Comparison of ENCODE assay signal across 18 cellular contexts in the genomic region with DNA sequence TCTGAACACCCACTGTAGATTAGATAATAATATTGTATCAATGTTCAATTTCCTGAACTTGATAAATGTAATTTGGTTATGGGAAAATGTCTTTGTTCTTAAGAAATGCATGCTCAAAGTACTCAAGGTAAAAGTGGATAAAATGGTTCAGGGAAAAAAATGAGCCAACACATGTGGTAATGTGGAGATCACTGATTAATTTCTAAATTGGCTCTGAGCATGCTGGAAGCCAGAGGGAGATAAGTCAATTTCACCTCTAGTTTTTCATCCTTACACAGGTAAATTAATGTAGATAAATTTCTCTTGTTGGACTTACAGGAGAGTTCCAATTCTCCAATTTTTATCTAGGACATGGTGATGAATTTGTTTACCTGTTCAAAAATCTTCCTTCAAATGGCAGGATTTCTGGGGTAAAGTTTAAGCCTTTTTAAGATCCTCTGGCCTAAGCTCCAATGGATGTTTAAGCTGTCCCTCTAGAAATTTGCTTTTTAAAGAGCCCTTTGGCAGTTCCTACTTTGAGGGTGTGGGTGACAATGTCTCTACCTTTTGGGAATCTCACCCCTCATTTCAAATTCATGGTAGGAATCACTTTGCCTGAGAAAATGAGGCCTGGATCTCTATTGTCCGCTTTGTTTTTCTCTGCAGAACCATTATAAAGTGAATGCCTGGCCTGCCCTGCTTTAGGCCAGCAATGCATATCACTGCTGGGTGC. TPM values are rescaled to one million over a fixed set of nuclear protein-coding genes. Genes with fewer than 3 reads are reported as not detected.
A peak's percentile ranks its signal among the peaks of the same experiment; 100 is the strongest.
DNase-seq lines count a peak whose midpoint lies in the region; ATAC-seq and TF ChIP-seq lines count a peak whose summit lies in the region.
"Had no signal": no experiment of that assay in that cellular context is flagged by ENCODE, and none has a peak within 500 bp of the region (broad histone marks: within the 10 kb centered on the region; RNA-seq: fewer than 3 reads in every experiment).

No MANE protein-coding gene starts in this region.

- H3K18ac ChIP-seq in IMR-90 (ENCODE audit: low read depth, low read length): no peak overlapping the region; the same call in 1 of the 2 replicates

- TF ChIP-seq POLR2A in IMR-90 (IDR thresholded peaks at IDR 0.05; ENCODE audit: low read depth, low read length): no peak
- TF ChIP-seq POLR2A in erythroblast (IDR thresholded peaks at IDR 0.05; ENCODE audit: low read length): no peak

- TF ChIP-seq RAD21 in IMR-90 (IDR thresholded peaks at IDR 0.05; ENCODE audit: low read length): no peak

- CTCF ChIA-PET in IMR-90 (lab: Yijun Ruan, JAX): no interaction called here
- CTCF ChIA-PET in activated naive CD4-positive, alpha-beta T cell treated with anti-CD3 and anti-CD28 coated beads, Interleukin-2, amount 10 ng/mL, durations not matched to agents 7 days and 5 days (lab: Charles Lee): no interaction called here

- H3K56ac ChIP-seq in IMR-90 (ENCODE audit: extremely low read depth, insufficient read depth, low read length): no peak overlapping the region

- TF ChIP-seq CTCF in IMR-90 (conservative IDR thresholded peaks at IDR 0.05; ENCODE audit: low read depth, low read length) (no peak), neural progenitor cell (IDR thresholded peaks at IDR 0.05) (no peak), foreskin fibroblast (IDR thresholded peaks at IDR 0.05; ENCODE audit: low read depth, low read length) (no peak)

- no peaks in the 10 kb centered on the region for H3K79me2 ChIP-seq in neural progenitor cell (ENCODE audit: low read depth)

- H3K4me1 Mint-ChIP-seq in neural progenitor cell: peaks cover 20% of the 10 kb centered on the region
- no peaks in the 10 kb centered on the region for H3K4me1 Mint-ChIP-seq in activated naive CD4-positive, alpha-beta T cell treated with anti-CD3 and anti-CD28 coated beads, Interleukin-2, amount 10 ng/mL, durations not matched to agents 7 days and 5 days

- BruUV-seq in IMR-90 (replicated peaks; lab: Mats Ljungman, UMichigan): no TSS peak

- H3K23ac ChIP-seq in IMR-90 (ENCODE audit: low read depth, low read length): no peak overlapping the region

- DNase-seq in H7: peak; percentile 42
- no peak for DNase-seq in IMR-90
- peak; percentile 7 to 8 for DNase-seq in erythroblast (lab: John Stamatoyannopoulos, UW)
- no peak for DNase-seq in neural progenitor cell (ENCODE audit: low spot score)
- DNase-seq in activated naive CD4-positive, alpha-beta T cell treated with anti-CD3 and anti-CD28 coated beads, Interleukin-2, amount 10 ng/mL, durations not matched to agents 7 days and 5 days: no peak
- DNase-seq in foreskin fibroblast: no peak
- DNase-seq in cerebellar cortex (ENCODE audit: low spot score): no peak
- DNase-seq: DMS 273 treated with DMSO at 0.1 percent for 48 hours, GOT3, MM.1S, NCI-H1092, NCI-H2081, NCI-H748 treated with DMSO at 0.1 percent for 48 hours, T-helper 1 cell had no signal

- H3K27ac ChIP-seq in IMR-90 (ENCODE audit: insufficient read depth, low read length) (no peak overlapping the region), neural progenitor cell (peak overlapping the region; percentile 88)
- H3K27ac ChIP-seq: RWPE1 had no signal

- H4K5ac ChIP-seq in IMR-90 (ENCODE audit: low read depth, low read length): peak overlapping the region; percentile 29; the same call in 1 of the 2 replicates

- no peaks in the 10 kb centered on the region for H3K36me3 ChIP-seq in H7 (replicated peaks; ENCODE audit: control insufficient read depth, insufficient read depth, low read length)
- H3K36me3 ChIP-seq in IMR-90 (ENCODE audit: control insufficient read depth, insufficient read depth, low read length): no peaks in the 10 kb centered on the region
- H3K36me3 ChIP-seq in neural progenitor cell: no peaks in the 10 kb centered on the region

- peak overlapping the region; percentile 45; the same call in 1 of the 3 replicates for H2BK15ac ChIP-seq in IMR-90 (ENCODE audit: low read depth, low read length)

- in situ Hi-C loops in IMR-90 (cut with MboI; ENCODE audit: low sequenced_read_pairs): no loop called here

- H3K9me3 ChIP-seq in IMR-90 (ENCODE audit: control insufficient read depth, insufficient read depth, low read length) (no peaks in the 10 kb centered on the region), neural progenitor cell (ENCODE audit: low read depth) (no peaks in the 10 kb centered on the region)

- no peak overlapping the region for H3K4me3 Mint-ChIP-seq in neural progenitor cell
- no peak overlapping the region for H3K4me3 Mint-ChIP-seq in activated naive CD4-positive, alpha-beta T cell treated with anti-CD3 and anti-CD28 coated beads, Interleukin-2, amount 10 ng/mL, durations not matched to agents 7 days and 5 days
- H3K4me3 Mint-ChIP-seq: CD14-positive monocyte, IgD-negative memory B cell had no signal

- peaks cover 5% of the 10 kb centered on the region for H3K27me3 Mint-ChIP-seq in neural progenitor cell (ENCODE audit: insufficient read depth, low read depth)
- H3K27me3 Mint-ChIP-seq in activated naive CD4-positive, alpha-beta T cell treated with anti-CD3 and anti-CD28 coated beads, Interleukin-2, amount 10 ng/mL, durations not matched to agents 7 days and 5 days: no peaks in the 10 kb centered on the region
- H3K27me3 Mint-ChIP-seq: IgD-negative memory B cell had no signal

- no peaks in the 10 kb centered on the region for H3K27me3 ChIP-seq in H7 (ENCODE audit: control insufficient read depth, insufficient read depth, low read length)
- no peaks in the 10 kb centered on the region for H3K27me3 ChIP-seq in IMR-90 (ENCODE audit: control insufficient read depth, insufficient read depth, low read length)
- H3K27me3 ChIP-seq in neural progenitor cell: no peaks in the 10 kb centered on the region

- no peak overlapping the region for H3K27ac Mint-ChIP-seq in neural progenitor cell
- no peak overlapping the region for H3K27ac Mint-ChIP-seq in activated naive CD4-positive, alpha-beta T cell treated with anti-CD3 and anti-CD28 coated beads, Interleukin-2, amount 10 ng/mL, durations not matched to agents 7 days and 5 days
- H3K27ac Mint-ChIP-seq: CD14-positive monocyte, IgD-negative memory B cell had no signal

- no peak overlapping the region for H3K14ac ChIP-seq in IMR-90 (replicated peaks; ENCODE audit: low read depth, low read length)

- H3K9ac ChIP-seq in IMR-90 (ENCODE audit: low read depth, low read length) (no peak overlapping the region), neural progenitor cell (no peak overlapping the region)

- H4K8ac ChIP-seq in IMR-90 (ENCODE audit: low read depth in 2 of 2, low read length in 2 of 2): peak overlapping the region in 1 of 2 experiments; percentile 42; a peak in 1 of 4 replicates

- no peak overlapping the region for H2BK20ac ChIP-seq in IMR-90 (ENCODE audit: low read depth, low read length)

- H2AFZ ChIP-seq in IMR-90 (replicated peaks; ENCODE audit: low read length, poor library complexity): no peak overlapping the region
- peak overlapping the region; percentile 19 for H2AFZ ChIP-seq in neural progenitor cell (replicated peaks)

- peaks cover 13% of the 10 kb centered on the region for H3K9me1 ChIP-seq in IMR-90 (ENCODE audit: insufficient read depth, low read length)

- dilution Hi-C loops in IMR-90 (cut with HindIII; ENCODE audit: low sequenced_read_pairs, unreplicated experiment): no loop called here

- WGBS in IMR-90 (ENCODE audit: extremely low coverage in 2 of 2, insufficient read length in 1 of 2), 2 experiments: 50% methylated on average over 1 of the region's 1 CpG; no CpG with 5 or more reads in 1 of the 2 experiments

- H2BK5ac ChIP-seq in IMR-90 (ENCODE audit: low read depth, low read length, poor library complexity, severe bottlenecking): no peak overlapping the region

- no peaks in the 10 kb centered on the region for H4K20me1 ChIP-seq in IMR-90 (ENCODE audit: insufficient read depth, low read length)
- H4K20me1 ChIP-seq in neural progenitor cell (ENCODE audit: low read depth): no peaks in the 10 kb centered on the region

- H3K4me3 ChIP-seq in H7 (ENCODE audit: insufficient read depth, low read depth, low read length): no peak overlapping the region
- no peak overlapping the region for H3K4me3 ChIP-seq in IMR-90 (ENCODE audit: insufficient read depth, low read depth, low read length)
- no peak overlapping the region for H3K4me3 ChIP-seq in neural progenitor cell
- H3K4me3 ChIP-seq in foreskin fibroblast (ENCODE audit: low read depth in 1 of 2, low read length in 2 of 2): no peak overlapping the region

- H3K36me3 Mint-ChIP-seq in neural progenitor cell: no peaks in the 10 kb centered on the region
- no peaks in the 10 kb centered on the region for H3K36me3 Mint-ChIP-seq in activated naive CD4-positive, alpha-beta T cell treated with anti-CD3 and anti-CD28 coated beads, Interleukin-2, amount 10 ng/mL, durations not matched to agents 7 days and 5 days
- H3K36me3 Mint-ChIP-seq: CD14-positive monocyte, IgD-negative memory B cell had no signal

- POLR2A ChIA-PET in IMR-90 (lab: Charles Lee; ENCODE audit: unreplicated experiment): no interaction called here

- intact Hi-C loops in IMR-90 (cut with micrococcal nuclease): no loop called here

- H4K91ac ChIP-seq in IMR-90 (ENCODE audit: insufficient read depth, low read depth, low read length): no peak overlapping the region

- no peak overlapping the region; the same call in 1 of the 2 replicates for H2BK120ac ChIP-seq in IMR-90 (ENCODE audit: low read depth, low read length)

- H3K9me3 Mint-ChIP-seq in neural progenitor cell: no peaks in the 10 kb centered on the region
- no peaks in the 10 kb centered on the region for H3K9me3 Mint-ChIP-seq in activated naive CD4-positive, alpha-beta T cell treated with anti-CD3 and anti-CD28 coated beads, Interleukin-2, amount 10 ng/mL, durations not matched to agents 7 days and 5 days
- H3K9me3 Mint-ChIP-seq: CD14-positive monocyte, IgD-negative memory B cell had no signal

- H3K4me1 ChIP-seq in IMR-90 (ENCODE audit: control insufficient read depth, insufficient read depth, low read length) (peaks cover 15% of the 10 kb centered on the region), neural progenitor cell (peaks cover 29% of the 10 kb centered on the region)

- H3K4ac ChIP-seq in IMR-90 (ENCODE audit: low read depth, low read length): peak overlapping the region; percentile 29; the same call in 1 of the 2 replicates

- H2AK9ac ChIP-seq in IMR-90 (replicated peaks; ENCODE audit: low read depth, low read length, poor library complexity): peak overlapping the region; percentile 60

- no peaks in the 10 kb centered on the region for H3K79me1 ChIP-seq in IMR-90 (ENCODE audit: low read depth in 1 of 2, low read length in 2 of 2)

- ATAC-seq in IMR-90 (ENCODE audit: low read depth) (no peak), GM21529 (IDR thresholded peaks at IDR 0.05; ENCODE audit: unreplicated experiment) (no peak)

- H3F3A ChIP-seq in neural progenitor cell (ENCODE audit: low read depth): peaks cover 39% of the 10 kb centered on the region

- 0 out of 2 replicates have a peak overlapping the region, but pooled peaks have one; percentile 39 for H2AK5ac ChIP-seq in IMR-90 (ENCODE audit: low read depth, low read length)

- H3K4me2 ChIP-seq in IMR-90 (ENCODE audit: low read depth, low read length) (no peak overlapping the region), neural progenitor cell (no peak overlapping the region)

RNA-seq across cellular contexts. Expression of a gene that starts 8.2 kb away (rescaled TPM):
- 49.7 and 52.6 TPM in 2 replicates for total RNA-seq in H7 (2014; rRNA removed; shearing (Covaris generic))
- 46.9 and 51.8 TPM in 2 replicates for total RNA-seq in IMR-90 (2012; rRNA removed)
- polyA plus RNA-seq in IMR-90 (2012; rRNA removed): 62.0 and 67.5 TPM in 2 replicates
- polyA plus RNA-seq in IMR-90 (2012; cell fraction: cytosol; rRNA removed): 34.0 and 43.2 TPM in 2 replicates
- 18.7 and 36.6 TPM in 2 replicates for polyA plus RNA-seq in IMR-90 (2012; cell fraction: nucleus; rRNA removed; ENCODE audit: low replicate concordance)
- 39.4 and 44.4 TPM in 2 replicates for total RNA-seq in neural progenitor cell (ENCODE audit: low replicate concordance)

RNA-seq across cellular contexts. Expression of a gene that starts 10.7 kb away (rescaled TPM):
- total RNA-seq in H7 (2014; rRNA removed; shearing (Covaris generic)): 496 and 585 TPM in 2 replicates
- 1.3 and 1.4 TPM in 2 replicates for total RNA-seq in IMR-90 (2012; rRNA removed)
- 1.9 TPM in 2 replicates for polyA plus RNA-seq in IMR-90 (2012; rRNA removed)
- 0.76 and 1.1 TPM in 2 replicates for polyA plus RNA-seq in IMR-90 (2012; cell fraction: cytosol; rRNA removed)
- polyA plus RNA-seq in IMR-90 (2012; cell fraction: nucleus; rRNA removed; ENCODE audit: low replicate concordance): 7.0 and 8.4 TPM in 2 replicates
- total RNA-seq in neural progenitor cell (ENCODE audit: low replicate concordance): 114 and 148 TPM in 2 replicates
- polyA plus RNA-seq: IgD-negative memory B cell had no signal

Comparison
In these comparisons a context has a peak if more than half of its experiments do, and no peak if none do; other contexts are left out.
1. DNase-seq: peak in H7 (single experiment) and erythroblast (2 of 2); none in IMR-90 (single experiment), neural progenitor cell (single experiment), activated naive CD4-positive, alpha-beta T cell treated with anti-CD3 and anti-CD28 coated beads, Interleukin-2, amount 10 ng/mL, durations not matched to agents 7 days and 5 days (single experiment), foreskin fibroblast (0 of 2) and cerebellar cortex (single experiment).
2. RNA of a gene that starts 10.7 kb away (total RNA-seq): 496 to 585 TPM in H7 and 114 to 148 TPM in neural progenitor cell; 1.3 to 1.4 TPM in IMR-90; every median in the first group is over 10 times any median in the second.